Comparison of ENCODE assay signal across 1 cellular context in genomic region chr10:124388823-124389612, GRCh38.
TF ChIP-seq lines count a peak whose summit lies in the region.

No MANE protein-coding gene starts in this region.

TF ChIP-seq in WTC11, 78 proteins besides CTCF, POLR2A, EP300 and RAD21 (continued from another document):
- no peak for TF ChIP-seq ERG (CRISPR knock-in tag; IDR thresholded peaks at IDR 0.05)
- no peak for TF ChIP-seq EMX1 (CRISPR knock-in tag; IDR thresholded peaks at IDR 0.05)
- no peak for TF ChIP-seq MXD4 (CRISPR knock-in tag; IDR thresholded peaks at IDR 0.05; ENCODE audit: borderline replicate concordance)
- TF ChIP-seq ZNF138 (CRISPR knock-in tag; conservative IDR thresholded peaks at IDR 0.05) = no peak
